ENCODE assay signal across 10 cellular contexts in the genomic region with DNA sequence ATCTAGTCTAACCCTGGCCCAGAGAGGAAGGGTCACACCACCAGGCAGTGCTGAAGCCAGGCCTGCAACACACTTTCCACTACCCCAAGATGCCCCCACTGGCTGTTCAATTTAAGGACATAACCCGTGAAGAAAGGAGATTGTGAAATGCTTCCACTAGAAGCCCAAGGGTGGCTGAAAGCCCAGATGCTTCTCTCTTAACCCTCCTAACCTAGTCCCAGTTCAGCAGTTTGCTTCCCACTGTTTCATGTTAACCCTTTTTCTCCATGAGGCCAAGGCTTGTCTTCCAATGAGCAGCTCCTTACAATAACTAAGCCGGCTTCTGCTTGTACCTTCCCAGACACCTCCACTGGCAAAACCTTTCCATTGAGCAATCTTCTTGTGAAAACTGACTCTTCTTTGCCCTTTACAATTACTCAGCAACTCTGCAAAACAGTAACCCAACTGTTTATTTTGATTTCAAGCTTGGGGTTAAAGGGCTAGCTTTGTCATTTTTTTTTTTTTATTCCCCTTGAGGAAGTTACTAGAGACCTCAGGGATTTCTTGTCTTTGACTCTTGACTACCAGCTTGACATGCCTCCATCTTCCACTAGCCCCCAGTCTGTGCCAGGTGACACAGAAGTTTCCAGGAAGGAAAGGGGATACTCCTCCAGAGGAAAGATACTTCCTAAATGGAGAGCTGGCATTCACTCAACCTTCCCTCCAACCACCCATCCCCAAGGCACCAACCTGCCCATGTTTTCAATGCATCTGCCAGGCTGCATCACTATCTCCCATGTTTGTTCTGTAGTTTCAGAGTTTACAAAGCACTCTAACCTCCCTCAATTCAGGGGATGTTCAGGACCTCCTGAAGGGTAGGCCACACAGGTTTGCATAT.
A peak's percentile ranks its signal among the peaks of the same experiment; 100 is the strongest.
DNase-seq lines count a peak whose midpoint lies in the region; ATAC-seq and TF ChIP-seq lines count a peak whose summit lies in the region.
"Had no signal": no experiment of that assay in that cellular context is flagged by ENCODE, and none has a peak within 500 bp of the region (broad histone marks: within the 10 kb centered on the region; RNA-seq: fewer than 3 reads in every experiment).

No MANE protein-coding gene starts in this region.

- peaks cover 24% of the 10 kb centered on the region for H3K27me3 Mint-ChIP-seq in activated CD8-positive, alpha-beta memory T cell treated with anti-CD3 and anti-CD28 coated beads, Interleukin-2, amount 10 ng/mL, durations not matched to agents 7 days and 5 days

- no peaks in the 10 kb centered on the region for H3K27me3 ChIP-seq in BLaER1 treated with 17β-estradiol and CSF1 and Interleukin-3, amounts not matched to agents 10 nM and 100 nM
- H3K27me3 ChIP-seq in neutrophil, result no peaks in the 10 kb centered on the region

- CTCF ChIA-PET in activated CD8-positive, alpha-beta memory T cell treated with anti-CD3 and anti-CD28 coated beads, Interleukin-2, amount 10 ng/mL, durations not matched to agents 7 days and 5 days (lab: Charles Lee), result interaction anchor here (0.6 to 1.0 kb wide), 3 partner anchors 9 to 34 kb away, joined by 3 read pairs; no protein-coding TSS in a partner anchor

- H3K27ac Mint-ChIP-seq in activated CD8-positive, alpha-beta memory T cell treated with anti-CD3 and anti-CD28 coated beads, Interleukin-2, amount 10 ng/mL, durations not matched to agents 7 days and 5 days, result no peak overlapping the region

- H3K4me3 Mint-ChIP-seq in activated CD8-positive, alpha-beta memory T cell treated with anti-CD3 and anti-CD28 coated beads, Interleukin-2, amount 10 ng/mL, durations not matched to agents 7 days and 5 days, result no peak overlapping the region

- peak overlapping the region in 9 of 11 experiments; percentile 12 to 69 (median 40); a peak in 15 of 22 replicates for H3K9ac ChIP-seq in BLaER1 treated with 17β-estradiol and CSF1 and Interleukin-3, amounts not matched to agents 10 nM and 100 nM

- peak overlapping the region; percentile 63 to 90 (median 76) for H3K4me2 ChIP-seq in BLaER1 treated with 17β-estradiol and CSF1 and Interleukin-3, amounts not matched to agents 10 nM and 100 nM

- H3K4me1 ChIP-seq in BLaER1 treated with 17β-estradiol and CSF1 and Interleukin-3, amounts not matched to agents 10 nM and 100 nM, result peaks cover 86 to 100% (median 98%) of the 10 kb centered on the region in 10 experiments
- peaks cover 98 to 100% of the 10 kb centered on the region in 2 experiments for H3K4me1 ChIP-seq in neutrophil (ENCODE audit: control insufficient read depth in 1 of 2, insufficient read depth in 1 of 2, low read depth in 1 of 2, low read length in 1 of 2)

- peak overlapping the region in 10 of 11 experiments; percentile 41 to 98 (median 80); a peak in 19 of 22 replicates for H3K27ac ChIP-seq in BLaER1 treated with 17β-estradiol and CSF1 and Interleukin-3, amounts not matched to agents 10 nM and 100 nM
- H3K27ac ChIP-seq in epithelial cell of prostate, result no peak overlapping the region
- H3K27ac ChIP-seq in neutrophil, result peak overlapping the region; percentile 91

- H3K9me3 ChIP-seq in BLaER1 treated with 17β-estradiol and CSF1 and Interleukin-3, amounts not matched to agents 10 nM and 100 nM (replicated peaks in 1 of 11), result peaks cover 0 to 9% (median 0%) of the 10 kb centered on the region in 11 experiments; a peak in 3 of 22 replicates
- no peaks in the 10 kb centered on the region for H3K9me3 ChIP-seq in neutrophil

- peaks cover 28% of the 10 kb centered on the region for H3K4me1 Mint-ChIP-seq in activated CD8-positive, alpha-beta memory T cell treated with anti-CD3 and anti-CD28 coated beads, Interleukin-2, amount 10 ng/mL, durations not matched to agents 7 days and 5 days

- no peaks in the 10 kb centered on the region for H3K9me3 Mint-ChIP-seq in activated CD8-positive, alpha-beta memory T cell treated with anti-CD3 and anti-CD28 coated beads, Interleukin-2, amount 10 ng/mL, durations not matched to agents 7 days and 5 days (ENCODE audit: low read depth)

- no peaks in the 10 kb centered on the region for H4K20me1 ChIP-seq in BLaER1 treated with 17β-estradiol and CSF1 and Interleukin-3, amounts not matched to agents 10 nM and 100 nM

- peak; percentile 51 for DNase-seq in NCI-H226
- DNase-seq in epithelial cell of prostate (ENCODE audit: low read depth, low spot score), result peak; percentile 31
- no peak for DNase-seq in activated T-cell treated with anti-CD3 and anti-CD28 coated beads for 4 hours
- no peak for DNase-seq in occipital lobe (lab: John Stamatoyannopoulos, UW)
- no peak for DNase-seq in C1 segment of cervical spinal cord (lab: John Stamatoyannopoulos, UW)
- no peak for DNase-seq in activated CD8-positive, alpha-beta memory T cell treated with anti-CD3 and anti-CD28 coated beads, Interleukin-2, amount 10 ng/mL, durations not matched to agents 7 days and 5 days
- DNase-seq: NCI-H526; stimulated activated CD4-positive, alpha-beta T cell treated with anti-CD3 and anti-CD28 coated beads, Interleukin-2, amount 100 ng/mL, for 48 hours had no signal

- no peak for ATAC-seq in activated CD8-positive, alpha-beta memory T cell treated with anti-CD3 and anti-CD28 coated beads, Interleukin-2, amount 10 ng/mL, durations not matched to agents 7 days and 5 days

- no peaks in the 10 kb centered on the region for H3K36me3 ChIP-seq in BLaER1 treated with 17β-estradiol and CSF1 and Interleukin-3, amounts not matched to agents 10 nM and 100 nM
- no peaks in the 10 kb centered on the region for H3K36me3 ChIP-seq in neutrophil

- no peak for TF ChIP-seq CTCF in neutrophil (IDR thresholded peaks at IDR 0.05)

- H3K4me3 ChIP-seq in BLaER1 treated with 17β-estradiol and CSF1 and Interleukin-3, amounts not matched to agents 10 nM and 100 nM, result no peak overlapping the region; a peak in 1 of 20 replicates
- peak overlapping the region; percentile 18 to 30 for H3K4me3 ChIP-seq in neutrophil (ENCODE audit: low read depth in 1 of 2, low read length in 1 of 2)

- peaks cover 3% of the 10 kb centered on the region for H3K36me3 Mint-ChIP-seq in activated CD8-positive, alpha-beta memory T cell treated with anti-CD3 and anti-CD28 coated beads, Interleukin-2, amount 10 ng/mL, durations not matched to agents 7 days and 5 days

Comparison
In these comparisons a context has a peak if more than half of its experiments do, and no peak if none do; other contexts are left out.
1. H3K4me3 ChIP-seq: peak in neutrophil (2 of 2); none in BLaER1 treated with 17β-estradiol and CSF1 and Interleukin-3, amounts not matched to agents 10 nM and 100 nM (0 of 10).
2. DNase-seq: peak in NCI-H226 (single experiment) and epithelial cell of prostate (single experiment); none in activated T-cell treated with anti-CD3 and anti-CD28 coated beads for 4 hours (single experiment), occipital lobe (single experiment), C1 segment of cervical spinal cord (0 of 14) and activated CD8-positive, alpha-beta memory T cell treated with anti-CD3 and anti-CD28 coated beads, Interleukin-2, amount 10 ng/mL, durations not matched to agents 7 days and 5 days (single experiment).